Comparison of ENCODE assay signal across 27 cellular contexts in the genomic region with DNA sequence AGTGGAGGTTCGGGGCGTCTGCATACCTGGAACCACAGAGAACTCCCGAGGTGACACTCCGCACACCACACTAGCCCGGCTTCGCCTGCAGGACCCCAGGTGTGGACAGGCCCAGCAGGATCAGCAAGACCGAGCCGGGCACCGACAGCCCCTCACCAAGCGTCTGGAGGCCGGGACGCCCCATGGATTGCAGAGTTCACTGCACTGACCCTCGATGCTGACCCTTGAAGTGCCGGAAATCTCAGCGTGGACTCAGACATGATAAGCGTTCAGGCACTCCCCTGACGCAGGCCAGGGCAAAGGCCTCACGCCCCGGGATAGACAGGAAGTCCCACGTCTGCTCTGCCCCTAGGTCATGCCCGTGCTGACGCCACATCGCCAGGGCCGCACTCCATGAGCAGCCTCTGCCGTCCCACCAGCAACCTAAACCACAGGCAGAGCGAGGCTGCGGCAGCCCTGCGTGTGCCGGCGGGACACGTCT. TPM values are rescaled to one million over a fixed set of nuclear protein-coding genes. Genes with fewer than 3 reads are reported as not detected.
DNase-seq lines count a peak whose midpoint lies in the region; ATAC-seq and TF ChIP-seq lines count a peak whose summit lies in the region.
"Had no signal": no experiment of that assay in that cellular context is flagged by ENCODE, and none has a peak within 500 bp of the region (broad histone marks: within the 10 kb centered on the region; RNA-seq: fewer than 3 reads in every experiment).

No MANE protein-coding gene starts in this region.

- CTCF ChIA-PET in WTC11 (lab: Charles Lee): no interaction called here

- H3K27me3 Mint-ChIP-seq in WTC11 (ENCODE audit: low read depth): no peaks in the 10 kb centered on the region
- H3K27me3 Mint-ChIP-seq: activated B cell treated with CpG ODN at 0.5 μM for 24 hours had no signal

- no peak for ATAC-seq in Right ventricle myocardium inferior
- no peak for ATAC-seq in WTC11
- ATAC-seq in right lobe of liver: peak in 1 of 4 donors; percentile 27
- ATAC-seq in upper lobe of right lung: no peak
- ATAC-seq in HG03520 (IDR thresholded peaks at IDR 0.05; ENCODE audit: unreplicated experiment): no peak
- ATAC-seq: esophagus mucosa; stimulated activated effector memory CD8-positive, alpha-beta T cell treated with anti-CD3 and anti-CD28 coated beads, Interleukin-12 subunit alpha, Interleukin-12 subunit beta, amount 100 ng/mL, for 72 hours had no signal

- H3K27me3 ChIP-seq in right lobe of liver (no peaks in the 10 kb centered on the region), upper lobe of right lung (no peaks in the 10 kb centered on the region)
- H3K27me3 ChIP-seq: adrenal gland, colonic mucosa, suprapubic skin had no signal

- no peaks in the 10 kb centered on the region for H3K36me3 ChIP-seq in right lobe of liver
- H3K36me3 ChIP-seq in upper lobe of right lung: peaks cover 22% of the 10 kb centered on the region

- intact Hi-C loops in Right ventricle myocardium inferior (cut with DNase I) (no loop called here), cardiac septum (cut with DNase I) (no loop called here), right lobe of liver (cut with DNase I) (no loop called here), upper lobe of right lung (cut with DNase I) (no loop called here)

- H3K9me3 Mint-ChIP-seq in WTC11: peaks cover 8% of the 10 kb centered on the region
- H3K9me3 Mint-ChIP-seq: activated B cell treated with CpG ODN at 0.5 μM for 24 hours; stimulated activated effector memory CD8-positive, alpha-beta T cell treated with anti-CD3 and anti-CD28 coated beads, Interleukin-12 subunit alpha, Interleukin-12 subunit beta, amount 100 ng/mL, for 72 hours had no signal

- TF ChIP-seq POLR2A in right lobe of liver (IDR thresholded peaks at IDR 0.05): no peak

- H3K27ac ChIP-seq in right lobe of liver (no peak overlapping the region), upper lobe of right lung (no peak overlapping the region)
- H3K27ac ChIP-seq: colonic mucosa, HL-60, suprapubic skin had no signal

- TF ChIP-seq CTCF in WTC11 (IDR thresholded peaks at IDR 0.05): no peak
- TF ChIP-seq CTCF in right lobe of liver (IDR thresholded peaks at IDR 0.05): no peak
- TF ChIP-seq CTCF in upper lobe of right lung (IDR thresholded peaks at IDR 0.05): no peak

- DNase-seq in Right ventricle myocardium inferior (ENCODE audit: missing footprints) (peak; percentile 65), cardiac septum (ENCODE audit: low spot score) (no peak), WTC11 (ENCODE audit: low spot score) (peak; percentile 9), right lobe of liver (peak in 2 of 3 donors; percentile 23 to 55), upper lobe of right lung (peak; percentile 57), NCI-H2029 (lab: John Stamatoyannopoulos, UW) (no peak)
- DNase-seq in central memory CD4-positive, alpha-beta T cell: no peak
- DNase-seq: activated B cell treated with CpG ODN at 0.5 μM for 24 hours; activated CD4-positive, alpha-beta T cell treated with anti-CD3 and anti-CD28 coated beads, Interleukin-2, amount 50 U/mL, for 48 hours; activated effector memory CD4-positive, alpha-beta T cell treated with Interleukin-2 at 50 U/mL for 16 hours; C1 segment of cervical spinal cord; colonic mucosa; NCI-H1105; NCI-H2029 treated with DMSO at 0.1 percent for 48 hours; NCI-H774; nucleus accumbens; stimulated activated CD4-positive, alpha-beta T cell treated with anti-CD3 and anti-CD28 coated beads, Interleukin-2, amount 100 ng/mL, for 48 hours; T-helper 9 cell had no signal

- H3K4me1 Mint-ChIP-seq in WTC11: peaks cover 7% of the 10 kb centered on the region

- H3K27ac Mint-ChIP-seq in WTC11: no peak overlapping the region
- H3K27ac Mint-ChIP-seq: activated B cell treated with CpG ODN at 0.5 μM for 24 hours; stimulated activated effector memory CD8-positive, alpha-beta T cell treated with anti-CD3 and anti-CD28 coated beads, Interleukin-12 subunit alpha, Interleukin-12 subunit beta, amount 100 ng/mL, for 72 hours had no signal

- H3K36me3 Mint-ChIP-seq in WTC11: peaks cover 52% of the 10 kb centered on the region

- no peaks in the 10 kb centered on the region for H3K4me1 ChIP-seq in right lobe of liver
- H3K4me1 ChIP-seq in upper lobe of right lung: no peaks in the 10 kb centered on the region
- H3K4me1 ChIP-seq: colonic mucosa, HAP-1 had no signal

- H3K4me3 Mint-ChIP-seq in WTC11: no peak overlapping the region
- H3K4me3 Mint-ChIP-seq: activated B cell treated with CpG ODN at 0.5 μM for 24 hours; stimulated activated effector memory CD8-positive, alpha-beta T cell treated with anti-CD3 and anti-CD28 coated beads, Interleukin-12 subunit alpha, Interleukin-12 subunit beta, amount 100 ng/mL, for 72 hours had no signal

- no peaks in the 10 kb centered on the region for H3K9me3 ChIP-seq in right lobe of liver
- no peaks in the 10 kb centered on the region for H3K9me3 ChIP-seq in upper lobe of right lung
- H3K9me3 ChIP-seq: adrenal gland, colonic mucosa, HAP-1, suprapubic skin had no signal

- no peak overlapping the region for H3K4me3 ChIP-seq in right lobe of liver
- H3K4me3 ChIP-seq in upper lobe of right lung: no peak overlapping the region
- H3K4me3 ChIP-seq: adrenal gland, colonic mucosa, HAP-1, suprapubic skin had no signal

- POLR2A ChIA-PET in WTC11 (lab: Charles Lee): no interaction called here

- WGBS in right lobe of liver (ENCODE audit: insufficient coverage, low coverage, low lambda C conversion rate, missing lambda C conversion rate): no CpG with 5 or more reads among the region's 31 CpGs

TF ChIP-seq in WTC11, 78 proteins besides CTCF, POLR2A, EP300 and RAD21 (continues in another document):
- no peak for TF ChIP-seq SOX15 (CRISPR knock-in tag; IDR thresholded peaks at IDR 0.05)
- no peak for TF ChIP-seq RELA (CRISPR knock-in tag; IDR thresholded peaks at IDR 0.05; ENCODE audit: borderline replicate concordance)
- no peak for TF ChIP-seq TEAD1 (CRISPR knock-in tag; IDR thresholded peaks at IDR 0.05)
- TF ChIP-seq FOXK1 (CRISPR knock-in tag; IDR thresholded peaks at IDR 0.05): no peak
- no peak for TF ChIP-seq IRF2 (CRISPR knock-in tag; IDR thresholded peaks at IDR 0.05; ENCODE audit: borderline replicate concordance, low read depth)
- no peak for TF ChIP-seq GRHL2 (CRISPR knock-in tag; IDR thresholded peaks at IDR 0.05; ENCODE audit: insufficient replicate concordance, severe bottlenecking)
- TF ChIP-seq, protein P1, sequence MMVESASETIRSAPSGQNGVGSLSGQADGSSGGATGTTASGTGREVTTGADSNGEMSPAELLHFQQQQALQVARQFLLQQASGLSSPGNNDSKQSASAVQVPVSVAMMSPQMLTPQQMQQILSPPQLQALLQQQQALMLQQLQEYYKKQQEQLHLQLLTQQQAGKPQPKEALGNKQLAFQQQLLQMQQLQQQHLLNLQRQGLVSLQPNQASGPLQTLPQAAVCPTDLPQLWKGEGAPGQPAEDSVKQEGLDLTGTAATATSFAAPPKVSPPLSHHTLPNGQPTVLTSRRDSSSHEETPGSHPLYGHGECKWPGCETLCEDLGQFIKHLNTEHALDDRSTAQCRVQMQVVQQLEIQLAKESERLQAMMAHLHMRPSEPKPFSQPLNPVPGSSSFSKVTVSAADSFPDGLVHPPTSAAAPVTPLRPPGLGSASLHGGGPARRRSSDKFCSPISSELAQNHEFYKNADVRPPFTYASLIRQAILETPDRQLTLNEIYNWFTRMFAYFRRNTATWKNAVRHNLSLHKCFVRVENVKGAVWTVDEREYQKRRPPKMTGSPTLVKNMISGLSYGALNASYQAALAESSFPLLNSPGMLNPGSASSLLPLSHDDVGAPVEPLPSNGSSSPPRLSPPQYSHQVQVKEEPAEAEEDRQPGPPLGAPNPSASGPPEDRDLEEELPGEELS (CRISPR knock-in tag; IDR thresholded peaks at IDR 0.05): no peak
- TF ChIP-seq, protein P2, sequence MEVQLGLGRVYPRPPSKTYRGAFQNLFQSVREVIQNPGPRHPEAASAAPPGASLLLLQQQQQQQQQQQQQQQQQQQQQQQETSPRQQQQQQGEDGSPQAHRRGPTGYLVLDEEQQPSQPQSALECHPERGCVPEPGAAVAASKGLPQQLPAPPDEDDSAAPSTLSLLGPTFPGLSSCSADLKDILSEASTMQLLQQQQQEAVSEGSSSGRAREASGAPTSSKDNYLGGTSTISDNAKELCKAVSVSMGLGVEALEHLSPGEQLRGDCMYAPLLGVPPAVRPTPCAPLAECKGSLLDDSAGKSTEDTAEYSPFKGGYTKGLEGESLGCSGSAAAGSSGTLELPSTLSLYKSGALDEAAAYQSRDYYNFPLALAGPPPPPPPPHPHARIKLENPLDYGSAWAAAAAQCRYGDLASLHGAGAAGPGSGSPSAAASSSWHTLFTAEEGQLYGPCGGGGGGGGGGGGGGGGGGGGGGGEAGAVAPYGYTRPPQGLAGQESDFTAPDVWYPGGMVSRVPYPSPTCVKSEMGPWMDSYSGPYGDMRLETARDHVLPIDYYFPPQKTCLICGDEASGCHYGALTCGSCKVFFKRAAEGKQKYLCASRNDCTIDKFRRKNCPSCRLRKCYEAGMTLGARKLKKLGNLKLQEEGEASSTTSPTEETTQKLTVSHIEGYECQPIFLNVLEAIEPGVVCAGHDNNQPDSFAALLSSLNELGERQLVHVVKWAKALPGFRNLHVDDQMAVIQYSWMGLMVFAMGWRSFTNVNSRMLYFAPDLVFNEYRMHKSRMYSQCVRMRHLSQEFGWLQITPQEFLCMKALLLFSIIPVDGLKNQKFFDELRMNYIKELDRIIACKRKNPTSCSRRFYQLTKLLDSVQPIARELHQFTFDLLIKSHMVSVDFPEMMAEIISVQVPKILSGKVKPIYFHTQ (CRISPR knock-in tag; IDR thresholded peaks at IDR 0.05): no peak
- no peak for TF ChIP-seq SMAD3 (CRISPR knock-in tag; IDR thresholded peaks at IDR 0.05; ENCODE audit: borderline replicate concordance)

RNA-seq across cellular contexts. Expression of a gene that starts 26.0 kb away (rescaled TPM):
- total RNA-seq in Right ventricle myocardium inferior (17.0 TPM), cardiac septum (14.7 TPM), WTC11 (2021) (22.9 to 29.5 TPM (median 26.4 TPM) in 3 replicates), right lobe of liver (10 to 100 TPM; 20.2 to 33.6 (median 29.4) TPM), upper lobe of right lung (32.0 TPM)

RNA-seq across cellular contexts. Expression of a gene that starts 51.8 kb away (rescaled TPM):
- total RNA-seq in Right ventricle myocardium inferior: not detected
- total RNA-seq in cardiac septum: 0.27 TPM
- 0.41 to 0.76 TPM (median 0.46 TPM) in 3 replicates for total RNA-seq in WTC11 (2021)
- 1 to 10 TPM in 1 of 6 experiments, under 1 TPM in 4, not detected in 1; 0.12 to 3.3 (median 0.15) TPM for total RNA-seq in right lobe of liver
- total RNA-seq in upper lobe of right lung: 0.43 TPM
- total RNA-seq: activated B cell treated with CpG ODN at 0.5 μM for 24 hours, colonic mucosa, Daoy, esophagus mucosa, renal cortical epithelial cell had no signal

Comparison
In these comparisons a context has a peak if more than half of its experiments do, and no peak if none do; other contexts are left out.
1. DNase-seq: peak in Right ventricle myocardium inferior (single experiment), WTC11 (single experiment), right lobe of liver (2 of 3) and upper lobe of right lung (single experiment); none in cardiac septum (single experiment), NCI-H2029 (single experiment) and central memory CD4-positive, alpha-beta T cell (single experiment).